18 cellular contexts compared by ENCODE assay signal in the genomic region with DNA sequence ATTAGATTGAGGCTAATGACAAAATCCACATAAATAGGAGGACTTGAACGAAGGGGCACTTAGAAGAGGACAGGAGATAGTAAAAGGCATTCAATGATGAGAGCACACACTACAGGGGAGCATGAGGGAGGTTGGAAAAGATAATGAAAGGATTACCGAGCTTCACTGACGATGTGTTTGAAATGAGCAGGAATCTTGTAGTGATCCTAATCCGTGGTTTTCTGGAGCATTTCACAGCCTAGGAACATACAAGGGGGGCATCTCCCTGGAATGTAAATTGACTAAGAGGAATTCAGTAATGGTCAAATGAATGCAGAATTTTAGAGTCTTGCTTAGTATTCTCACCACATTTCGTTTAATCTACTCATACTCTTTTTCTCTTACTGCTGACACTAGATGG. TPM values are rescaled to one million over a fixed set of nuclear protein-coding genes. Genes with fewer than 3 reads are reported as not detected.
DNase-seq lines count a peak whose midpoint lies in the region; ATAC-seq and TF ChIP-seq lines count a peak whose summit lies in the region.
"Had no signal": no experiment of that assay in that cellular context is flagged by ENCODE, and none has a peak within 500 bp of the region (broad histone marks: within the 10 kb centered on the region; RNA-seq: fewer than 3 reads in every experiment).

No MANE protein-coding gene starts in this region.

- H3K27ac ChIP-seq in CD4-positive, CD25-positive, alpha-beta regulatory T cell (ENCODE audit: insufficient read depth, low read length, poor library complexity, severe bottlenecking): no peak overlapping the region
- H3K27ac ChIP-seq in endodermal cell (ENCODE audit: low read depth, low read length): no peak overlapping the region
- peak overlapping the region; percentile 56 for H3K27ac ChIP-seq in neuronal stem cell (replicated peaks; ENCODE audit: low read length)
- H3K27ac ChIP-seq: BLaER1 had no signal

- no peak overlapping the region for H3K23ac ChIP-seq in neuronal stem cell (ENCODE audit: low read depth, low read length, poor library complexity)

- no peak overlapping the region for H3K4me3 ChIP-seq in CD4-positive, CD25-positive, alpha-beta regulatory T cell (ENCODE audit: low read depth, low read length)
- no peak overlapping the region for H3K4me3 ChIP-seq in endodermal cell (ENCODE audit: low read length)
- no peak overlapping the region for H3K4me3 ChIP-seq in neuronal stem cell (ENCODE audit: low read length in 2 of 2)
- H3K4me3 ChIP-seq: BLaER1, GM12878 had no signal

- DNase-seq in CD4-positive, CD25-positive, alpha-beta regulatory T cell: no peak
- DNase-seq in EH (ENCODE audit: low read depth) (peak; percentile 34), endodermal cell (no peak), neuronal stem cell (ENCODE audit: low spot score) (peak; percentile 27), DMS153 treated with DMSO at 0.1 percent for 48 hours (lab: John Stamatoyannopoulos, UW; ENCODE audit: unreplicated experiment) (no peak), Kasumi-1 (lab: John Stamatoyannopoulos, UW) (no peak)
- DNase-seq: COR-L47, DMS53, KBM-7, NCI-H1048, NCI-H1694, NCI-H2107, NCI-H226, NCI-H526 treated with DMSO at 0.1 percent for 48 hours had no signal

- peaks cover 43% of the 10 kb centered on the region for H3K36me3 Mint-ChIP-seq in CD4-positive, CD25-positive, alpha-beta regulatory T cell
- peaks cover 67% of the 10 kb centered on the region for H3K36me3 Mint-ChIP-seq in endodermal cell (ENCODE audit: low read depth)

- H2BK15ac ChIP-seq in neuronal stem cell (ENCODE audit: low read length): no peak overlapping the region

- H3K27ac Mint-ChIP-seq in CD4-positive, CD25-positive, alpha-beta regulatory T cell: peak overlapping the region in 2 of 3 donors; percentile 4 to 86
- peak overlapping the region; percentile 14 for H3K27ac Mint-ChIP-seq in endodermal cell

- no peaks in the 10 kb centered on the region for H3K27me3 Mint-ChIP-seq in CD4-positive, CD25-positive, alpha-beta regulatory T cell
- H3K27me3 Mint-ChIP-seq in endodermal cell (ENCODE audit: insufficient read depth): no peaks in the 10 kb centered on the region

- H3K36me3 ChIP-seq in CD4-positive, CD25-positive, alpha-beta regulatory T cell (ENCODE audit: control insufficient read depth, insufficient read depth, low read length): peaks cover 54% of the 10 kb centered on the region
- peaks cover 67% of the 10 kb centered on the region for H3K36me3 ChIP-seq in endodermal cell (ENCODE audit: control insufficient read depth, insufficient read depth, low read length)
- peaks cover 33 to 85% of the 10 kb centered on the region in 2 donors for H3K36me3 ChIP-seq in neuronal stem cell (replicated peaks in 1 of 2; ENCODE audit: control insufficient read depth in 2 of 2, insufficient read depth in 2 of 2, low read length in 2 of 2)

- no peaks in the 10 kb centered on the region for H3K27me3 ChIP-seq in CD4-positive, CD25-positive, alpha-beta regulatory T cell (ENCODE audit: control insufficient read depth, insufficient read depth, low read length)
- H3K27me3 ChIP-seq in endodermal cell (ENCODE audit: control insufficient read depth, insufficient read depth, low read length, poor library complexity, severe bottlenecking) (no peaks in the 10 kb centered on the region), neuronal stem cell (ENCODE audit: control insufficient read depth in 3 of 3, insufficient read depth in 3 of 3, low read depth in 1 of 3, low read length in 3 of 3) (no peaks in the 10 kb centered on the region)
- H3K27me3 ChIP-seq: BLaER1 had no signal

- no peak overlapping the region for H2BK12ac ChIP-seq in neuronal stem cell (ENCODE audit: low read length)

- H3K9me3 Mint-ChIP-seq in CD4-positive, CD25-positive, alpha-beta regulatory T cell: peaks cover 0 to 2% (median 0%) of the 10 kb centered on the region in 7 donors
- H3K9me3 Mint-ChIP-seq in endodermal cell: no peaks in the 10 kb centered on the region

- no peak overlapping the region for H3K14ac ChIP-seq in neuronal stem cell (ENCODE audit: low read length)

- H3K79me1 ChIP-seq in neuronal stem cell (ENCODE audit: low read depth, low read length): peaks cover 2% of the 10 kb centered on the region

- H3K4me3 Mint-ChIP-seq in CD4-positive, CD25-positive, alpha-beta regulatory T cell: no peak overlapping the region
- no peak overlapping the region for H3K4me3 Mint-ChIP-seq in endodermal cell

- H3K4me2 ChIP-seq in neuronal stem cell (ENCODE audit: insufficient read depth, low read length, poor library complexity, severe bottlenecking): peak overlapping the region; percentile 21
- H3K4me2 ChIP-seq: BLaER1 had no signal

- H3K4me1 ChIP-seq in CD4-positive, CD25-positive, alpha-beta regulatory T cell (ENCODE audit: control insufficient read depth, insufficient read depth, low read length, poor library complexity, severe bottlenecking): peaks cover 15% of the 10 kb centered on the region
- H3K4me1 ChIP-seq in endodermal cell (ENCODE audit: control insufficient read depth, insufficient read depth, low read length) (peaks cover 4% of the 10 kb centered on the region), neuronal stem cell (ENCODE audit: control insufficient read depth in 2 of 2, insufficient read depth in 1 of 2, low read depth in 1 of 2, low read length in 2 of 2) (peaks cover 5 to 20% of the 10 kb centered on the region in 2 donors)

- no peaks in the 10 kb centered on the region for H3K9me3 ChIP-seq in CD4-positive, CD25-positive, alpha-beta regulatory T cell (ENCODE audit: control insufficient read depth in 2 of 2, low read length in 2 of 2)
- H3K9me3 ChIP-seq in endodermal cell (ENCODE audit: control insufficient read depth, low read length) (no peaks in the 10 kb centered on the region), neuronal stem cell (replicated peaks in 1 of 2; ENCODE audit: control insufficient read depth in 2 of 2, insufficient read depth in 1 of 2, low read depth in 1 of 2, low read length in 2 of 2) (peaks cover 0 to under 1% of the 10 kb centered on the region in 2 donors)
- H3K9me3 ChIP-seq: BLaER1 had no signal

- no peak overlapping the region for H4K8ac ChIP-seq in neuronal stem cell (ENCODE audit: low read depth, low read length)

- no peak overlapping the region for H3K4ac ChIP-seq in neuronal stem cell (ENCODE audit: low read length)

- peaks cover 11 to 44% (median 28%) of the 10 kb centered on the region in 4 donors for H3K4me1 Mint-ChIP-seq in CD4-positive, CD25-positive, alpha-beta regulatory T cell
- H3K4me1 Mint-ChIP-seq in endodermal cell: peaks cover 26% of the 10 kb centered on the region

- H3K9ac ChIP-seq in endodermal cell (ENCODE audit: extremely low read depth, low read length, poor library complexity, severe bottlenecking) (no peak overlapping the region), neuronal stem cell (ENCODE audit: low read depth, low read length, poor library complexity) (no peak overlapping the region)
- H3K9ac ChIP-seq: BLaER1 had no signal

- no peak overlapping the region for H2AK5ac ChIP-seq in neuronal stem cell (ENCODE audit: low read depth, low read length)

- no peak overlapping the region for H2BK120ac ChIP-seq in neuronal stem cell (ENCODE audit: low read depth, low read length)

- 76 to 78% methylated on average over 5 of the region's 5 CpGs for WGBS in endodermal cell (ENCODE audit: insufficient coverage in 1 of 2, insufficient read length in 1 of 2), 2 experiments
- WGBS in neuronal stem cell (ENCODE audit: extremely low coverage in 2 of 2, insufficient read length in 2 of 2, insufficient replicate concordance in 1 of 2), 2 donors: no CpG with 5 or more reads among the region's 5 CpGs

- no peak overlapping the region for H4K91ac ChIP-seq in neuronal stem cell (ENCODE audit: low read depth, low read length, poor library complexity)

- H2BK5ac ChIP-seq in neuronal stem cell (ENCODE audit: low read length): no peak overlapping the region

- no peak overlapping the region for H3K18ac ChIP-seq in neuronal stem cell (ENCODE audit: low read length)

- no peak for TF ChIP-seq CTCF in endodermal cell (conservative IDR thresholded peaks at IDR 0.05)

- ATAC-seq in CD4-positive, CD25-positive, alpha-beta regulatory T cell (ENCODE audit: low read depth in 2 of 2): no peak
- no peak for ATAC-seq in HG02852 (IDR thresholded peaks at IDR 0.05; ENCODE audit: unreplicated experiment)
- ATAC-seq: GM12878, HCT116 had no signal

- H2AFZ ChIP-seq in neuronal stem cell (ENCODE audit: low read length): no peak overlapping the region

RNA-seq across cellular contexts. Expression of a gene that starts 5.2 kb away (rescaled TPM):
- 32.7 TPM for total RNA-seq in CD4-positive, CD25-positive, alpha-beta regulatory T cell
- 10 to 100 TPM; 25.9 to 42.9 (median 32.0) TPM for polyA plus RNA-seq in CD4-positive, CD25-positive, alpha-beta regulatory T cell
- total RNA-seq in endodermal cell: 10 to 100 TPM; 45.7 to 53.6 TPM
- 56.0 TPM for polyA plus RNA-seq in endodermal cell (2013, experiment 1 of 2)
- polyA plus RNA-seq in endodermal cell (2013, experiment 2 of 2): 54.3 TPM
- 39.4 TPM for polyA plus RNA-seq in neuronal stem cell (2013, experiment 1 of 2)
- 39.6 TPM for polyA plus RNA-seq in neuronal stem cell (2013, experiment 2 of 2)

RNA-seq across cellular contexts. Expression of a gene that starts 33.8 kb away (rescaled TPM):
- 13.5 TPM for total RNA-seq in CD4-positive, CD25-positive, alpha-beta regulatory T cell
- 10 to 100 TPM in 1 of 4 donors, 1 to 10 TPM in 3; 3.4 to 11.6 (median 6.8) TPM for polyA plus RNA-seq in CD4-positive, CD25-positive, alpha-beta regulatory T cell
- total RNA-seq in endodermal cell: 10 to 100 TPM; 45.1 to 52.8 TPM
- 53.6 TPM for polyA plus RNA-seq in endodermal cell (2013, experiment 1 of 2)
- polyA plus RNA-seq in endodermal cell (2013, experiment 2 of 2): 55.8 TPM
- 58.7 TPM for polyA plus RNA-seq in neuronal stem cell (2013, experiment 1 of 2)
- polyA plus RNA-seq in neuronal stem cell (2013, experiment 2 of 2): 63.6 TPM

RNA-seq across cellular contexts. Expression of a gene that starts 34.2 kb away (rescaled TPM):
- 78.1 TPM for total RNA-seq in CD4-positive, CD25-positive, alpha-beta regulatory T cell
- 100 to 1,000 TPM; 158 to 210 (median 173) TPM for polyA plus RNA-seq in CD4-positive, CD25-positive, alpha-beta regulatory T cell
- 100 to 1,000 TPM in 1 of 2 donors, 10 to 100 TPM in 1; 73.8 to 103 TPM for total RNA-seq in endodermal cell
- 127 TPM for polyA plus RNA-seq in endodermal cell (2013, experiment 1 of 2)
- polyA plus RNA-seq in endodermal cell (2013, experiment 2 of 2): 147 TPM
- polyA plus RNA-seq in neuronal stem cell (2013, experiment 1 of 2): 156 TPM
- polyA plus RNA-seq in neuronal stem cell (2013, experiment 2 of 2): 159 TPM

RNA-seq across cellular contexts. Expression of a gene that starts 36.2 kb away (rescaled TPM):
- not detected for total RNA-seq in CD4-positive, CD25-positive, alpha-beta regulatory T cell
- polyA plus RNA-seq in CD4-positive, CD25-positive, alpha-beta regulatory T cell: under 1 TPM in 2 of 4 donors, not detected in 2; 0.32 to 0.57 TPM
- 1 to 10 TPM; 2.9 to 3.9 TPM for total RNA-seq in endodermal cell
- 3.2 TPM for polyA plus RNA-seq in endodermal cell (2013, experiment 1 of 2)
- polyA plus RNA-seq in endodermal cell (2013, experiment 2 of 2): 2.9 TPM
- 4.7 TPM for polyA plus RNA-seq in neuronal stem cell (2013, experiment 1 of 2)
- 6.0 TPM for polyA plus RNA-seq in neuronal stem cell (2013, experiment 2 of 2)
- total RNA-seq: GM12878 had no signal

RNA-seq across cellular contexts. Expression of a gene that starts 55.4 kb away (rescaled TPM):
- total RNA-seq in CD4-positive, CD25-positive, alpha-beta regulatory T cell: 3.4 TPM
- polyA plus RNA-seq in CD4-positive, CD25-positive, alpha-beta regulatory T cell: 1 to 10 TPM; 3.9 to 8.2 (median 6.7) TPM
- total RNA-seq in endodermal cell: 100 to 1,000 TPM; 109 to 118 TPM
- polyA plus RNA-seq in endodermal cell (2013, experiment 1 of 2): 96.8 TPM
- 109 TPM for polyA plus RNA-seq in endodermal cell (2013, experiment 2 of 2)
- polyA plus RNA-seq in neuronal stem cell (2013, experiment 1 of 2): 90.2 TPM
- polyA plus RNA-seq in neuronal stem cell (2013, experiment 2 of 2): 85.5 TPM

Comparison
In these comparisons a context has a peak if more than half of its experiments do, and no peak if none do; other contexts are left out.
1. DNase-seq: peak in EH (single experiment) and neuronal stem cell (single experiment); none in CD4-positive, CD25-positive, alpha-beta regulatory T cell (0 of 3), endodermal cell (single experiment), DMS153 treated with DMSO at 0.1 percent for 48 hours (single experiment) and Kasumi-1 (0 of 2).